9 cellular contexts compared by ENCODE assay signal in the genomic region with DNA sequence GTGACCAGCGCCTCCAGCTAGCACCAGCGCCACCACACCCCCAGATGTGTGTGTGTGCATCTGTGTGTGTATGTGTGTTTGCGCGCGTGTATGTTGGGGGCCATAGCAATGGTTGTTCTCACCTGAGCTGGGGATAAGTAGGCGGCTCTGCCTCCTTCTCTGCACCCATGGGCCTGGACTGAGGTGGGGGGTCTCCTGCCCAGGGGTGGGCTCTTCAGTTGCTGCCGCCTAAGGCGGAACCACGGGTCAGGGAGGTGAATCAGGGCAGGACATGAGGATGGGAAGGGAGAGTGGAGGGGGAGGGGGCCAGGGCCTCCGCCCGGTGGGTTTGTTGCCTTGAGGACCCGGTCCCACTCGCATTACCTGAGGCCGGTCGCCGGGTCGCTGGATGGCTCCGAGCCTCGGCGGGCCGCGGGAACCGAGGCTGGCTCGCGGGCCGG. TPM values are rescaled to one million over a fixed set of nuclear protein-coding genes. Genes with fewer than 3 reads are reported as not detected.
DNase-seq lines count a peak whose midpoint lies in the region; TF ChIP-seq lines count a peak whose summit lies in the region.
"Had no signal": no experiment of that assay in that cellular context is flagged by ENCODE, and none has a peak within 500 bp of the region (broad histone marks: within the 10 kb centered on the region; RNA-seq: fewer than 3 reads in every experiment).

No MANE protein-coding gene starts in this region.

- H3K14ac ChIP-seq in trophoblast cell (ENCODE audit: low read length) = no peak overlapping the region

- no peaks in the 10 kb centered on the region for H3K79me2 ChIP-seq in trophoblast cell (ENCODE audit: control insufficient read depth, insufficient read depth, low read length, poor library complexity)

- no peak overlapping the region for H4K91ac ChIP-seq in trophoblast cell (ENCODE audit: low read depth, low read length)

- H2AK5ac ChIP-seq in trophoblast cell (ENCODE audit: low read length) = no peak overlapping the region

- peak overlapping the region; percentile 75 for H3K4me2 ChIP-seq in trophoblast cell (ENCODE audit: low read length)

- H2BK5ac ChIP-seq in trophoblast cell (ENCODE audit: low read depth, low read length, poor library complexity) = no peak overlapping the region

- H2BK12ac ChIP-seq in trophoblast cell (ENCODE audit: low read length) = no peak overlapping the region

- H4K12ac ChIP-seq in trophoblast cell (ENCODE audit: low read depth, low read length) = no peak overlapping the region

- no peak overlapping the region for H4K8ac ChIP-seq in trophoblast cell (ENCODE audit: low read depth, low read length)

- no peak for DNase-seq in GM12865 (ENCODE audit: low read depth)
- no peak for DNase-seq in LNCaP clone FGC (ENCODE audit: low read depth)
- no peak for DNase-seq in trophoblast cell
- DNase-seq in DMS79 (lab: John Stamatoyannopoulos, UW) = no peak
- DNase-seq in NCI-H774 (lab: John Stamatoyannopoulos, UW) = no peak
- DNase-seq in middle frontal gyrus (ENCODE audit: extremely low spot score, low spot score) = no peak
- DNase-seq in Ammon's horn (ENCODE audit: low spot score) = no peak

- no peak overlapping the region for H2BK120ac ChIP-seq in trophoblast cell (ENCODE audit: insufficient read depth, low read length, poor library complexity)

- H3K4me3 ChIP-seq in GM12865 (ENCODE audit: low read depth, low read length) (peak overlapping the region; percentile 41), LNCaP clone FGC (ENCODE audit: low read depth, low read length) (peak overlapping the region; percentile 41), duodenal mucosa (ENCODE audit: low read depth in 1 of 2, low read length in 2 of 2) (peak overlapping the region; percentile 36 to 50), trophoblast cell (ENCODE audit: low read depth, low read length) (no peak overlapping the region)

- H3K36me3 ChIP-seq in duodenal mucosa (ENCODE audit: control insufficient read depth in 1 of 2, insufficient read depth in 2 of 2, low read length in 2 of 2) = no peaks in the 10 kb centered on the region
- H3K36me3 ChIP-seq in trophoblast cell (ENCODE audit: control insufficient read depth in 1 of 2, insufficient read depth in 2 of 2, low read length in 2 of 2) = no peaks in the 10 kb centered on the region

- H3K9ac ChIP-seq in duodenal mucosa (ENCODE audit: low read depth in 1 of 2, low read length in 2 of 2) (no peak overlapping the region), trophoblast cell (ENCODE audit: low read length) (no peak overlapping the region)

- no CpG with 5 or more reads among the region's 26 CpGs for WGBS in trophoblast cell (ENCODE audit: extremely low coverage, insufficient coverage, insufficient read length)

- H3K27ac ChIP-seq in duodenal mucosa (ENCODE audit: low read depth, low read length) = no peak overlapping the region
- no peak overlapping the region for H3K27ac ChIP-seq in trophoblast cell (ENCODE audit: low read depth, low read length)

- no peaks in the 10 kb centered on the region for H3K9me3 ChIP-seq in duodenal mucosa (ENCODE audit: control insufficient read depth in 1 of 2, low read length in 2 of 2)
- peaks cover 10% of the 10 kb centered on the region for H3K9me3 ChIP-seq in trophoblast cell (ENCODE audit: insufficient read depth, low read depth, low read length)

- no peak overlapping the region for H3K23ac ChIP-seq in trophoblast cell (ENCODE audit: low read length)

- peaks cover 14 to 17% of the 10 kb centered on the region in 2 donors for H3K4me1 ChIP-seq in duodenal mucosa (ENCODE audit: control insufficient read depth in 1 of 2, insufficient read depth in 2 of 2, low read length in 2 of 2)
- H3K4me1 ChIP-seq in trophoblast cell (ENCODE audit: control insufficient read depth in 1 of 2, insufficient read depth in 2 of 2, low read length in 2 of 2) = peaks cover 11 to 12% of the 10 kb centered on the region in 2 experiments

- no peaks in the 10 kb centered on the region for H3K79me1 ChIP-seq in trophoblast cell (ENCODE audit: low read length)

- H2AFZ ChIP-seq in trophoblast cell (ENCODE audit: insufficient read depth, low read length, poor library complexity) = no peak overlapping the region

- H3K4ac ChIP-seq in trophoblast cell (ENCODE audit: low read depth, low read length) = no peak overlapping the region

- TF ChIP-seq CTCF in GM12865 (IDR thresholded peaks at IDR 0.05; ENCODE audit: insufficient read depth, low read depth, low read length, missing control alignments) (no peak), LNCaP clone FGC (IDR thresholded peaks at IDR 0.05; ENCODE audit: control insufficient read depth, extremely low read depth, insufficient read depth) (no peak)

- no peak overlapping the region for H3K18ac ChIP-seq in trophoblast cell (ENCODE audit: low read length)

- H3K27me3 ChIP-seq in duodenal mucosa (ENCODE audit: control insufficient read depth in 1 of 2, insufficient read depth in 2 of 2, low read length in 2 of 2) = peaks cover 64 to 71% of the 10 kb centered on the region in 2 donors
- H3K27me3 ChIP-seq in trophoblast cell (ENCODE audit: insufficient read depth, low read length) = peaks cover 52% of the 10 kb centered on the region

RNA-seq across cellular contexts. Expression of gene HPCAL4, which starts 0.3 kb away (rescaled TPM):
- polyA plus RNA-seq in trophoblast cell (2013) = 0.40 and 0.47 TPM in 2 replicates
- polyA plus RNA-seq: endothelial cell of umbilical vein had no signal

RNA-seq across cellular contexts. Expression of gene NT5C1A, which starts 19.1 kb away (rescaled TPM):
- not detected in 2 replicates for polyA plus RNA-seq in trophoblast cell (2013)
- polyA plus RNA-seq: endothelial cell of umbilical vein had no signal

RNA-seq across cellular contexts. Expression of gene PPIE, which starts 47.7 kb away (rescaled TPM):
- polyA plus RNA-seq in trophoblast cell (2013) = 25.4 and 27.4 TPM in 2 replicates

RNA-seq across cellular contexts. Expression of gene HEYL, which starts 51.5 kb away (rescaled TPM):
- 0.26 and 0.32 TPM in 2 replicates for polyA plus RNA-seq in trophoblast cell (2013)
- polyA plus RNA-seq: endothelial cell of umbilical vein had no signal
